16 cellular contexts compared by ENCODE assay signal in the genomic region with DNA sequence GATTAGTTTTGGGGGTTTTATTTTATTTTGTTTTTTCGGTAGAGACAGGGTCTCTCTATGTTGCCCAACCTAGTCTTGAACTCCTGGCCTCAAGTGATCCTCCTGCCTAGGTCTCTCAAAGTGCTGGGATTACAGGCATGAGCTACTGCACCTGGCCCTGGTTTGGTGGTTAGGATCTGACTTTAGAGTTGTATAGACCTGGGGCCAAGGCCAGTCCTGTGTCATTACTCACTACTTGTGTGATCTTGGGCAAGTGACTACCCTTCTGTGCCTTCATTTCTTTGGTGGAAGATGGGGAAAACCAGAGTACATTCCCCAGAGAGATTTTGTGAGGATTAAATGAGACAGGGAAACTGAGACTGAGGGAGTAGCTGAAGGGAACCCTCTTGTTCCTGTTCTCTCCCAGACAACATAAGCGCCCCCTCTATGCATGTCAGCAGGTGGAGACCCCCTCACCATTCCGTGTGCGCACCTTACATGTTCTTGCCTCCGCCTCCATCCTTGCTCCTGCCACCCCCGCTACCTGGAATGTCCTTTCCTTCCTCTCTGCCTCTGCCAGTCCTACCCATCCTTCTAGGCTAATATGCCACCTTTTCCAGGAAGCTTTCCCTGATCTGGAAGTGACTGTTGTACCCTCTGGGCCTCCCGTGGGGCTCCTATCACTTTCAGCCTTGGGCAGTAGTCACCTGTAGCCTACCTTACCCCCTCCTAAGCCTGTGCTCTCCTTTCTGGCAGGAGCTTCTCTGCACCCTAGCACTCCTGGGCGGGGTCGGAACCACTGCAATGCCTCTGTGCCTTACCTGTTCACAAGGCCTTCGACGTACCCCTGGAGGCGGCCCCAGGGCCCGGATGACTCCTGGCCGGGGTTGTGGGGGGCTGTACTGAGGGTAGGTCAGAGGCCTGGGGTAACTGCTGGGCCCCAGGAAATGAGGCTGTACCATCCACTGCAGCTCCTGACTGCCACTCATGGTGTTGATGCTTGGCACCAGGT. TPM values are rescaled to one million over a fixed set of nuclear protein-coding genes. Genes with fewer than 3 reads are reported as not detected.
DNase-seq lines count a peak whose midpoint lies in the region; ATAC-seq and TF ChIP-seq lines count a peak whose summit lies in the region.
"Had no signal": no experiment of that assay in that cellular context is flagged by ENCODE, and none has a peak within 500 bp of the region (broad histone marks: within the 10 kb centered on the region; RNA-seq: fewer than 3 reads in every experiment).

No MANE protein-coding gene starts in this region.

- CTCF ChIA-PET in MCF 10A (lab: Yijun Ruan, JAX) (interaction anchor here (0.6 to 4.3 kb wide), 6 partner anchors 8 to 323 kb away, joined by 3 to 55 read pairs (median 3); partner anchors contain the start of gene FIBP), RWPE1 (lab: Yijun Ruan, JAX) (no interaction called here)

- peaks cover 38% of the 10 kb centered on the region for H3K4me1 Mint-ChIP-seq in MCF 10A (ENCODE audit: insufficient read depth, unreplicated experiment)
- H3K4me1 Mint-ChIP-seq in effector memory CD8-positive, alpha-beta T cell (ENCODE audit: low read depth in 2 of 2) = peaks cover 21 to 30% of the 10 kb centered on the region in 2 donors
- H3K4me1 Mint-ChIP-seq in stimulated activated naive B cell treated with anti-CD40 and anti-IgM and Interleukin-4, amounts not matched to agents 10 μg/mL and 1 μg/mL and 100 μg/mL, for 72 hours = peaks cover 33 to 68% of the 10 kb centered on the region in 2 donors

- H3K9me3 ChIP-seq in breast epithelium = no peaks in the 10 kb centered on the region
- H3K9me3 ChIP-seq: BLaER1 treated with 17β-estradiol and CSF1 and Interleukin-3, amounts not matched to agents 10 nM and 100 nM; esophagus squamous epithelium had no signal

- TF ChIP-seq CTCF in MCF 10A (IDR thresholded peaks at IDR 0.05; ENCODE audit: unreplicated experiment) (no peak), breast epithelium (IDR thresholded peaks at IDR 0.05) (no peak), RWPE1 (conservative IDR thresholded peaks at IDR 0.05; ENCODE audit: low read depth) (no peak)

- BruUV-seq in MCF 10A (replicated peaks; lab: Mats Ljungman, UMichigan) = no TSS peak

- H3K36me3 Mint-ChIP-seq in MCF 10A (ENCODE audit: insufficient read depth, unreplicated experiment) = peaks cover 55% of the 10 kb centered on the region
- H3K36me3 Mint-ChIP-seq in effector memory CD8-positive, alpha-beta T cell (ENCODE audit: insufficient read depth) = peaks cover 17% of the 10 kb centered on the region
- peaks cover 16 to 21% of the 10 kb centered on the region in 2 donors for H3K36me3 Mint-ChIP-seq in stimulated activated naive B cell treated with anti-CD40 and anti-IgM and Interleukin-4, amounts not matched to agents 10 μg/mL and 1 μg/mL and 100 μg/mL, for 72 hours

- no peak overlapping the region for H3K4me3 ChIP-seq in breast epithelium
- H3K4me3 ChIP-seq: BLaER1 treated with 17β-estradiol and CSF1 and Interleukin-3, amounts not matched to agents 10 nM and 100 nM; esophagus squamous epithelium had no signal

- H3K9me3 Mint-ChIP-seq in MCF 10A (ENCODE audit: unreplicated experiment) = no peaks in the 10 kb centered on the region
- H3K9me3 Mint-ChIP-seq in effector memory CD8-positive, alpha-beta T cell = no peaks in the 10 kb centered on the region
- no peaks in the 10 kb centered on the region for H3K9me3 Mint-ChIP-seq in stimulated activated naive B cell treated with anti-CD40 and anti-IgM and Interleukin-4, amounts not matched to agents 10 μg/mL and 1 μg/mL and 100 μg/mL, for 72 hours

- peak overlapping the region; percentile 89 for H3K27ac Mint-ChIP-seq in MCF 10A (ENCODE audit: low read depth, unreplicated experiment)
- H3K27ac Mint-ChIP-seq in effector memory CD8-positive, alpha-beta T cell = peak overlapping the region; percentile 49 to 51
- peak overlapping the region; percentile 57 for H3K27ac Mint-ChIP-seq in stimulated activated naive B cell treated with anti-CD40 and anti-IgM and Interleukin-4, amounts not matched to agents 10 μg/mL and 1 μg/mL and 100 μg/mL, for 72 hours

- no peaks in the 10 kb centered on the region for H3K27me3 Mint-ChIP-seq in MCF 10A (ENCODE audit: insufficient read depth, unreplicated experiment)
- no peaks in the 10 kb centered on the region for H3K27me3 Mint-ChIP-seq in effector memory CD8-positive, alpha-beta T cell
- no peaks in the 10 kb centered on the region for H3K27me3 Mint-ChIP-seq in stimulated activated naive B cell treated with anti-CD40 and anti-IgM and Interleukin-4, amounts not matched to agents 10 μg/mL and 1 μg/mL and 100 μg/mL, for 72 hours

- no peak overlapping the region for H3K27ac ChIP-seq in breast epithelium
- peak overlapping the region; percentile 95 for H3K27ac ChIP-seq in RWPE1
- H3K27ac ChIP-seq: BLaER1 treated with 17β-estradiol and CSF1 and Interleukin-3, amounts not matched to agents 10 nM and 100 nM; esophagus squamous epithelium had no signal

- peaks cover 0 to 8% of the 10 kb centered on the region in 2 donors for H3K27me3 ChIP-seq in breast epithelium

- no peak for TF ChIP-seq POLR2A in breast epithelium (IDR thresholded peaks at IDR 0.05)

- H3K4me1 ChIP-seq in breast epithelium = peaks cover 11 to 18% of the 10 kb centered on the region in 2 donors

- H3K4me3 Mint-ChIP-seq in MCF 10A (ENCODE audit: unreplicated experiment) = peak overlapping the region; percentile 96
- no peak overlapping the region for H3K4me3 Mint-ChIP-seq in effector memory CD8-positive, alpha-beta T cell
- H3K4me3 Mint-ChIP-seq in stimulated activated naive B cell treated with anti-CD40 and anti-IgM and Interleukin-4, amounts not matched to agents 10 μg/mL and 1 μg/mL and 100 μg/mL, for 72 hours = no peak overlapping the region

- POLR2A ChIA-PET in MCF 10A (lab: Yijun Ruan, JAX) (interaction anchor here (0.6 to 6.4 kb wide), 14 partner anchors 7 to 1120 kb away, joined by 3 to 222 read pairs (median 4); partner anchors contain the start of genes CCDC85B, CFL1 and FIBP), RWPE1 (lab: Yijun Ruan, JAX; ENCODE audit: low non-redundant PET) (interaction anchor here (1.7 kb wide), 1 partner anchor 19 kb away, joined by 5 read pairs; no protein-coding TSS in a partner anchor)

- no peak for ATAC-seq in effector memory CD8-positive, alpha-beta T cell (replicated peaks)
- ATAC-seq in stimulated activated naive B cell treated with anti-CD40 and anti-IgM and Interleukin-4, amounts not matched to agents 10 μg/mL and 1 μg/mL and 100 μg/mL, for 72 hours (replicated peaks) = no peak

- no peaks in the 10 kb centered on the region for H3K36me3 ChIP-seq in breast epithelium

- intact Hi-C loops in MCF 10A (cut with micrococcal nuclease) (no loop called here), breast epithelium (cut with DNase I; ENCODE audit: low total_unique reads) (no loop called here)

- DNase-seq in MCF 10A (ENCODE audit: unreplicated experiment) (no peak), breast epithelium (ENCODE audit: low spot score in 2 of 2) (no peak), RWPE1 (ENCODE audit: low spot score) (no peak), NCI-H128 (lab: John Stamatoyannopoulos, UW; ENCODE audit: unreplicated experiment) (no peak), NOMO-1 treated with DMSO at 0.1 percent for 48 hours (lab: John Stamatoyannopoulos, UW; ENCODE audit: unreplicated experiment) (no peak), DMS114 treated with DMSO at 0.1 percent for 48 hours (lab: John Stamatoyannopoulos, UW; ENCODE audit: unreplicated experiment) (no peak)
- no peak for DNase-seq in effector memory CD8-positive, alpha-beta T cell
- no peak for DNase-seq in stimulated activated naive B cell treated with anti-CD40 and anti-IgM and Interleukin-4, amounts not matched to agents 10 μg/mL and 1 μg/mL and 100 μg/mL, for 72 hours
- DNase-seq: esophagus squamous epithelium, mesendoderm, NCI-H1417 treated with DMSO at 0.1 percent for 48 hours, NCI-H524, RPMI8226 had no signal

RNA-seq across cellular contexts. Expression of gene FOSL1, which starts 3.9 kb away (rescaled TPM):
- total RNA-seq in MCF 10A (2022) (95.3 and 124 TPM in 2 replicates), breast epithelium (10 to 100 TPM in 1 of 3 donors, 1 to 10 TPM in 2; 2.4 to 17.0 (median 7.2) TPM)
- total RNA-seq: cerebellum had no signal

RNA-seq across cellular contexts. Expression of gene CCDC85B, which starts 5.8 kb away (rescaled TPM):
- total RNA-seq in MCF 10A (2022) (16.4 and 20.8 TPM in 2 replicates), breast epithelium (10 to 100 TPM; 30.3 to 91.1 (median 41.9) TPM)

RNA-seq across cellular contexts. Expression of gene FIBP, which starts 8.0 kb away (rescaled TPM):
- total RNA-seq in MCF 10A (2022) (79.8 and 80.8 TPM in 2 replicates), breast epithelium (10 to 100 TPM; 51.2 to 68.5 (median 51.7) TPM)

RNA-seq across cellular contexts. Expression of gene CTSW, which starts 16.7 kb away (rescaled TPM):
- total RNA-seq in MCF 10A (2022) (not detected in 2 replicates), breast epithelium (1 to 10 TPM; 1.6 to 4.0 (median 1.9) TPM)
- total RNA-seq: cerebellum, H4 had no signal

RNA-seq across cellular contexts. Expression of gene C11orf68, which starts 22.6 kb away (rescaled TPM):
- 48.0 and 49.4 TPM in 2 replicates for total RNA-seq in MCF 10A (2022)
- total RNA-seq in breast epithelium = 10 to 100 TPM; 16.7 to 20.3 (median 19.7) TPM
